20 cellular contexts compared by ENCODE assay signal in the genomic region with DNA sequence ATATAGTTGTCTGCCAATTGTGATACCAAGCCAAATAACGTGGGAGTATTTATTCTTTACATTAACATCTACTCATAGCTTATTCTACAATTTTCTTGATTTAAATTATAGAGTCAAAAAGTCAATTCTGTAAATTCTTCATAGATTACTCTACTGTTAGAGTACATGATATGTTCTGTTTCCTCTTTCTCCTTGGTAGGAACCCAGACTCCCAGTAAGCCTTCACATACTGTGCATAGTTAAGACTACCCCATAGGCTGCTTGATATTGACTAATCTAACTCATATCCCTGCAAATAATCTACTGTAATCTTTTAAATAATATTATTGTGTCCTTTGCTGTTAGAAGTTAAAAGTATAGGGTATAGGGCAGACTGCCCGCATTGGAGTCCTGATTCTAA. TPM values are rescaled to one million over a fixed set of nuclear protein-coding genes. Genes with fewer than 3 reads are reported as not detected.
"Had no signal": no experiment of that assay in that cellular context is flagged by ENCODE, and none has a peak within 500 bp of the region (broad histone marks: within the 10 kb centered on the region; RNA-seq: fewer than 3 reads in every experiment).

No MANE protein-coding gene starts in this region.

- H3K36me3 ChIP-seq: MG63, SJSA1 had no signal

- H3K4me1 ChIP-seq: SJSA1 had no signal

- H3K9me3 ChIP-seq: MG63, SJSA1 had no signal

- H3K27me3 ChIP-seq: MG63, SJSA1 had no signal

- H3K27ac ChIP-seq: SJSA1, SK-N-MC had no signal

- DNase-seq: Karpas-422, KG1, MG63, NCI-H1092, NCI-H1105 treated with DMSO at 0.1 percent for 48 hours, NCI-H1417 treated with DMSO at 0.1 percent for 48 hours, NCI-H146, NCI-H1694 treated with DMSO at 0.1 percent for 48 hours, NCI-H1930, NCI-H2081, NCI-H2107, NCI-H2227 treated with DMSO at 0.1 percent for 48 hours, NCI-H524 treated with DMSO at 0.1 percent for 48 hours, NCI-H69, NCI-H774, Right ventricle myocardium superior, RPMI8226, SIG-M5 had no signal

- H3K4me3 ChIP-seq: MG63, SJSA1, SK-N-MC had no signal

RNA-seq across cellular contexts. Expression of a gene that starts 35.4 kb away (rescaled TPM):
- total RNA-seq: SJSA1 had no signal
